Comparison of ENCODE assay signal across 17 cellular contexts in the genomic region with DNA sequence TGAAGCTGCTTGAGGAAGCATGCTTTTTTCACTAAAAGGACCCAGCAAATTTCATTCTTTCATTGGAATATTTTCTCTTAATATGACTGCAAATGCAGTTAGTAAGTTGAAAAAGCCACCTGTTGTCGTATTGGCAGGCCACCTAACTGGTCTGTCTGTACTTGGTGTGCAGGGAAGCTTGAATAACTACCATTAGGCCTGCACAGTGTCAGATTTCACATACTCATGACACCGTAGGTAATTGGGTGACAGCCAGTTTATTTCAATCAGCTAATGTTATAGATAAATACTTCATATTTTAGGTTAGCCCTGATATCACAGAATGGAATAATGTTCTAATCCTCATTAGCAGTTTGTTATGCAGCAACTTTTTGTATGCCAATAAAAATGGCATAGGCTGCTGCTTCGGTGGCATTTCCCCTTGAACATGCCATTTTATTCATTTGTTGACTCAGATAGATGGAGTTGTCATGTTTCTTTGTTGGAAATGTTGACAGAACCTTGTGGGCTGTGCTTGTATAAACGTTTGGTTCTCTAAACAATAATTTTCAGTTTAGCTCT.
DNase-seq lines count a peak whose midpoint lies in the region; TF ChIP-seq lines count a peak whose summit lies in the region.
"Had no signal": no experiment of that assay in that cellular context is flagged by ENCODE, and none has a peak within 500 bp of the region (broad histone marks: within the 10 kb centered on the region; RNA-seq: fewer than 3 reads in every experiment).

No MANE protein-coding gene starts in this region.

- no peak for TF ChIP-seq POLR2A in transverse colon (IDR thresholded peaks at IDR 0.05)

- H3K27me3 Mint-ChIP-seq in endodermal cell (ENCODE audit: insufficient read depth) = no peaks in the 10 kb centered on the region
- H3K27me3 Mint-ChIP-seq: activated B cell treated with CpG ODN at 0.5 μM for 24 hours; activated naive CD8-positive, alpha-beta T cell treated with anti-CD3 and anti-CD28 coated beads, Interleukin-2, amount 50 U/mL, for 24 hours had no signal

- H3K27me3 ChIP-seq in endodermal cell (ENCODE audit: control insufficient read depth, insufficient read depth, low read length, poor library complexity, severe bottlenecking) = no peaks in the 10 kb centered on the region
- no peaks in the 10 kb centered on the region for H3K27me3 ChIP-seq in transverse colon
- H3K27me3 ChIP-seq: cardiac muscle cell, right atrium auricular region had no signal

- no peaks in the 10 kb centered on the region for H3K36me3 Mint-ChIP-seq in endodermal cell (ENCODE audit: low read depth)
- H3K36me3 Mint-ChIP-seq: neural progenitor cell had no signal

- H3K4me1 Mint-ChIP-seq in endodermal cell = peaks cover 14% of the 10 kb centered on the region
- H3K4me1 Mint-ChIP-seq: activated naive CD8-positive, alpha-beta T cell treated with anti-CD3 and anti-CD28 coated beads, Interleukin-2, amount 50 U/mL, for 24 hours had no signal

- no peak overlapping the region for H3K4me3 Mint-ChIP-seq in endodermal cell
- H3K4me3 Mint-ChIP-seq: activated B cell treated with CpG ODN at 0.5 μM for 24 hours; activated CD8-positive, alpha-beta T cell treated with anti-CD3 and anti-CD28 coated beads, Interleukin-2, amount 10 ng/mL, durations not matched to agents 7 days and 5 days; activated naive CD8-positive, alpha-beta T cell treated with anti-CD3 and anti-CD28 coated beads, Interleukin-2, amount 50 U/mL, for 24 hours; neural progenitor cell; T-helper 1 cell treated with Interleukin-12 subunit alpha and Interleukin-12 subunit beta and Interleukin-4 antibody, amounts not matched to agents 30 μg/mL and 1 μg/mL, for 36 hours had no signal

- 94% methylated on average over 2 of the region's 4 CpGs; no CpG with 5 or more reads in 1 of the 2 experiments for WGBS in endodermal cell (ENCODE audit: insufficient coverage in 1 of 2, insufficient read length in 1 of 2), 2 experiments
- WGBS in transverse colon (ENCODE audit: low coverage in 1 of 2), 2 donors = 50 to 68% methylated on average over 1 to 4 of the region's 4 CpGs

- peak; percentile 59 for DNase-seq in DMS153 treated with DMSO at 0.1 percent for 48 hours (lab: John Stamatoyannopoulos, UW; ENCODE audit: unreplicated experiment)
- peak; percentile 72 for DNase-seq in NCI-H1436 treated with DMSO at 0.1 percent for 48 hours (lab: John Stamatoyannopoulos, UW)
- peak; percentile 29 to 35 for DNase-seq in NCI-H446 (lab: John Stamatoyannopoulos, UW)
- DNase-seq in iPS-NIHi11 (ENCODE audit: low spot score) = peak; percentile 3
- no peak for DNase-seq in endodermal cell
- no peak for DNase-seq in kidney glomerular epithelial cell (lab: John Stamatoyannopoulos, UW)
- no peak for DNase-seq in transverse colon
- no peak for DNase-seq in SIG-M5 treated with dmso at 0.1 percent for 504 hours (lab: John Stamatoyannopoulos, UW; ENCODE audit: unreplicated experiment)
- DNase-seq: activated B cell treated with CpG ODN at 0.5 μM for 24 hours; activated CD8-positive, alpha-beta T cell treated with anti-CD3 and anti-CD28 coated beads, Interleukin-2, amount 10 ng/mL, durations not matched to agents 7 days and 5 days; activated naive CD8-positive, alpha-beta T cell treated with anti-CD3 and anti-CD28 coated beads, Interleukin-2, amount 50 U/mL, for 24 hours; dorsolateral prefrontal cortex; heart right ventricle had no signal

- H3K27ac ChIP-seq in endodermal cell (ENCODE audit: low read depth, low read length) = no peak overlapping the region
- no peak overlapping the region for H3K27ac ChIP-seq in transverse colon
- H3K27ac ChIP-seq: cardiac muscle cell, dorsolateral prefrontal cortex, heart right ventricle, neural progenitor cell, right atrium auricular region had no signal

- TF ChIP-seq EP300 in transverse colon (IDR thresholded peaks at IDR 0.05; ENCODE audit: low read depth) = no peak

- no peak for TF ChIP-seq CTCF in endodermal cell (conservative IDR thresholded peaks at IDR 0.05)
- no peak for TF ChIP-seq CTCF in transverse colon (IDR thresholded peaks at IDR 0.05)

- no peak overlapping the region for H3K4me3 ChIP-seq in endodermal cell (ENCODE audit: low read length)
- H3K4me3 ChIP-seq in transverse colon = no peak overlapping the region
- H3K4me3 ChIP-seq: cardiac muscle cell, dorsolateral prefrontal cortex, heart right ventricle, neural progenitor cell, right atrium auricular region had no signal

- no peaks in the 10 kb centered on the region for H3K9me3 Mint-ChIP-seq in endodermal cell
- H3K9me3 Mint-ChIP-seq: activated B cell treated with CpG ODN at 0.5 μM for 24 hours; activated naive CD8-positive, alpha-beta T cell treated with anti-CD3 and anti-CD28 coated beads, Interleukin-2, amount 50 U/mL, for 24 hours; neural progenitor cell; T-helper 1 cell treated with Interleukin-12 subunit alpha and Interleukin-12 subunit beta and Interleukin-4 antibody, amounts not matched to agents 30 μg/mL and 1 μg/mL, for 36 hours had no signal

- in situ Hi-C loops in transverse colon (cut with MboI; ENCODE audit: low pct_ligation_motif_present in 1 of 4, low pct_unique_long_range_greater_than_20kb in 1 of 4, low sequenced_read_pairs in 3 of 4) = no loop called here

- H3K36me3 ChIP-seq in endodermal cell (ENCODE audit: control insufficient read depth, insufficient read depth, low read length) = no peaks in the 10 kb centered on the region
- H3K36me3 ChIP-seq in transverse colon = no peaks in the 10 kb centered on the region
- H3K36me3 ChIP-seq: cardiac muscle cell, heart right ventricle, neural progenitor cell, right atrium auricular region had no signal

- no peak overlapping the region for H3K9ac ChIP-seq in endodermal cell (ENCODE audit: extremely low read depth, low read length, poor library complexity, severe bottlenecking)
- H3K9ac ChIP-seq: neural progenitor cell had no signal

- H3K4me1 ChIP-seq in endodermal cell (ENCODE audit: control insufficient read depth, insufficient read depth, low read length) (no peaks in the 10 kb centered on the region), transverse colon (no peaks in the 10 kb centered on the region)
- H3K4me1 ChIP-seq: heart right ventricle, right atrium auricular region had no signal

- H3K27ac Mint-ChIP-seq in endodermal cell = no peak overlapping the region
- H3K27ac Mint-ChIP-seq: activated B cell treated with CpG ODN at 0.5 μM for 24 hours; activated CD8-positive, alpha-beta T cell treated with anti-CD3 and anti-CD28 coated beads, Interleukin-2, amount 10 ng/mL, durations not matched to agents 7 days and 5 days; activated naive CD8-positive, alpha-beta T cell treated with anti-CD3 and anti-CD28 coated beads, Interleukin-2, amount 50 U/mL, for 24 hours; neural progenitor cell; T-helper 1 cell treated with Interleukin-12 subunit alpha and Interleukin-12 subunit beta and Interleukin-4 antibody, amounts not matched to agents 30 μg/mL and 1 μg/mL, for 36 hours had no signal

- no peaks in the 10 kb centered on the region for H3K9me3 ChIP-seq in endodermal cell (ENCODE audit: control insufficient read depth, low read length)
- no peaks in the 10 kb centered on the region for H3K9me3 ChIP-seq in transverse colon
- H3K9me3 ChIP-seq: heart right ventricle, right atrium auricular region had no signal

- intact Hi-C loops in transverse colon (cut with DNase I; ENCODE audit: low total_unique reads) = no loop called here

Comparison
In these comparisons a context has a peak if more than half of its experiments do, and no peak if none do; other contexts are left out.
1. DNase-seq: peak in DMS153 treated with DMSO at 0.1 percent for 48 hours (single experiment), NCI-H1436 treated with DMSO at 0.1 percent for 48 hours (single experiment), NCI-H446 (2 of 2) and iPS-NIHi11 (single experiment); none in endodermal cell (single experiment), kidney glomerular epithelial cell (single experiment), transverse colon (single experiment) and SIG-M5 treated with dmso at 0.1 percent for 504 hours (single experiment).